ENCODE assay signal across 8 cellular contexts in the genomic region with DNA sequence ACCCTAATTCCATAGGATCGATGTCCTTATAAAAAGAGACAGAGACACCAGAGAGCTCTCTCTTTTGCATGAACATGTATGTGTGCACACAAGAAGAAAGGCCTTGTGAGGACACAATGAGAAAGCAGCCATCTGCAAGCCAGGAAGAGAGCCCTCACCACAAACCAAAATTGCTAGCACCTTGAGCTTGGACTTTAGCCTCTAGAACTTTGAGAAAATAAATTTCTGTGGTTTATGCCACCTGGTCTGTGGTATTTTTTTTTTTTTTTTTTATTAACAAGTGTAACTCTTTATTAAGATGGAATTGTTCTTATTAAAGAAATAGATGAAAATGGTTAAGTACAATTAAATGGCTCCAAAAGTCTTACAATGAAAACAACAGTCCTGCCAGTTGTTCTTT.
DNase-seq lines count a peak whose midpoint lies in the region; ATAC-seq and TF ChIP-seq lines count a peak whose summit lies in the region.
"Not testable (repeated sequence)": the region's sequence is repeated elsewhere in the genome, so short reads cannot be mapped to it uniquely, and the experiment has no call there.

No MANE protein-coding gene starts in this region.

- not testable (repeated sequence) for H3K27me3 ChIP-seq in GM06990 (replicated peaks; ENCODE audit: control insufficient read depth, insufficient read depth, low read length); KMS-11 (ENCODE audit: insufficient read depth, low read depth); SU-DHL-6 (ENCODE audit: low read length)

- not testable (repeated sequence) for H3K9me2 ChIP-seq in SU-DHL-6 (replicated peaks; ENCODE audit: insufficient read depth, low read length)

- not testable (repeated sequence) for H3K79me2 ChIP-seq in KMS-11 (ENCODE audit: insufficient read depth, low read depth); SU-DHL-6 (ENCODE audit: insufficient read depth, low read length)

- H3K9ac ChIP-seq in KMS-11, result peak overlapping the region; percentile 23; the same call in 1 of the 2 replicates
- H3K9ac ChIP-seq in SU-DHL-6 (ENCODE audit: low read length), result peak overlapping the region; percentile 23

- H3K4me3 ChIP-seq in GM06990 (replicated peaks; ENCODE audit: low read depth, low read length); KMS-11 (IDR thresholded peaks at IDR 0.05; ENCODE audit: insufficient read depth, low read depth, low read length): not testable (repeated sequence)
- peak overlapping the region; percentile 12 for H3K4me3 ChIP-seq in SU-DHL-6 (ENCODE audit: insufficient read depth, low read length, poor library complexity, severe bottlenecking)

- ATAC-seq in GM18873 (IDR thresholded peaks at IDR 0.05; ENCODE audit: low FRiP score, unreplicated experiment) (peak; percentile 66), GM19467 (IDR thresholded peaks at IDR 0.05; ENCODE audit: unreplicated experiment) (peak; percentile 91), GM21825 (IDR thresholded peaks at IDR 0.05; ENCODE audit: unreplicated experiment) (peak; percentile 71), HG02970 (IDR thresholded peaks at IDR 0.05; ENCODE audit: low FRiP score, unreplicated experiment) (peak; percentile 62), HG03342 (IDR thresholded peaks at IDR 0.05; ENCODE audit: unreplicated experiment) (peak; percentile 71)

- not testable (repeated sequence) for H3K36me3 ChIP-seq in GM06990 (ENCODE audit: control insufficient read depth, insufficient read depth, low read length); KMS-11 (ENCODE audit: insufficient read depth); SU-DHL-6 (ENCODE audit: low read length)

- not testable (repeated sequence) for H4K20me1 ChIP-seq in KMS-11 (ENCODE audit: insufficient read depth); SU-DHL-6 (ENCODE audit: low read depth, low read length)

- peak; percentile 17 for DNase-seq in GM06990 (ENCODE audit: extremely low read depth, insufficient read length)

- peak overlapping the region; percentile 72 for H3K27ac ChIP-seq in KMS-11
- H3K27ac ChIP-seq in SU-DHL-6 (ENCODE audit: low read depth, low read length), result peak overlapping the region; percentile 93

- not testable (repeated sequence) for TF ChIP-seq CTCF in GM06990 (IDR thresholded peaks at IDR 0.05; ENCODE audit: insufficient read depth, low read length, poor library complexity, severe bottlenecking); KMS-11 (conservative IDR thresholded peaks at IDR 0.05; ENCODE audit: low read depth, low read length); SU-DHL-6 (IDR thresholded peaks at IDR 0.05; ENCODE audit: insufficient read depth, low read length, poor library complexity, severe bottlenecking)

- peaks cover 41% of the 10 kb centered on the region for H3K4me1 ChIP-seq in KMS-11 (ENCODE audit: low read depth, poor library complexity, severe bottlenecking)

- H3F3A ChIP-seq in SU-DHL-6 (ENCODE audit: insufficient read depth), result peaks cover 25% of the 10 kb centered on the region; the same call in 1 of the 2 replicates

- not testable (repeated sequence) for H3K9me3 ChIP-seq in SU-DHL-6 (ENCODE audit: insufficient read depth, low read length)

- H2AFZ ChIP-seq in KMS-11 (ENCODE audit: low read depth), result peak overlapping the region; percentile 6; the same call in 1 of the 2 replicates
- not testable (repeated sequence) for H2AFZ ChIP-seq in SU-DHL-6 (ENCODE audit: low read depth, low read length, severe bottlenecking)

- H3K4me2 ChIP-seq in KMS-11 (peak overlapping the region; percentile 65), SU-DHL-6 (ENCODE audit: low read depth, low read length, poor library complexity, severe bottlenecking) (peak overlapping the region; percentile 73)
